18 cellular contexts compared by ENCODE assay signal in genomic region chr6:14455442-14455841, GRCh38.
A peak's percentile ranks its signal among the peaks of the same experiment; 100 is the strongest.
DNase-seq lines count a peak whose midpoint lies in the region; ATAC-seq lines count a peak whose summit lies in the region.
"Had no signal": no experiment of that assay in that cellular context is flagged by ENCODE, and none has a peak within 500 bp of the region (broad histone marks: within the 10 kb centered on the region; RNA-seq: fewer than 3 reads in every experiment).

No MANE protein-coding gene starts in this region.

- H3K9me3 Mint-ChIP-seq in activated CD4-positive, alpha-beta T cell treated with anti-CD3 and anti-CD28 coated beads, Interleukin-2, amount 10 ng/mL, durations not matched to agents 24 days and 14 days, result peaks cover 3% of the 10 kb centered on the region
- H3K9me3 Mint-ChIP-seq in activated T-helper 2 cell treated with anti-CD3 and anti-CD28 coated beads, Interferon-gamma antibody, Interleukin-2, Interleukin-4, amounts not matched to agents 10 μg/mL and 5 μg/mL and 100 μg/mL, durations not matched to agents 14 hours and 24 hours and 36 hours, result peaks cover 9% of the 10 kb centered on the region
- no peaks in the 10 kb centered on the region for H3K9me3 Mint-ChIP-seq in stimulated activated effector memory CD8-positive, alpha-beta T cell treated with anti-CD3 and anti-CD28 coated beads, Interleukin-12 subunit alpha, Interleukin-12 subunit beta, amount 100 ng/mL, for 72 hours
- H3K9me3 Mint-ChIP-seq: CD14-positive monocyte, HFFc6 had no signal

- intact Hi-C loops in activated CD4-positive, alpha-beta T cell treated with anti-CD3 and anti-CD28 coated beads, Interleukin-2, amount 10 ng/mL, durations not matched to agents 24 days and 14 days (cut with micrococcal nuclease), result loop anchor here (10.0 kb wide), 1 partner anchor 179 kb away; no protein-coding TSS in a partner anchor
- intact Hi-C loops in activated T-helper 2 cell treated with anti-CD3 and anti-CD28 coated beads, Interferon-gamma antibody, Interleukin-2, Interleukin-4, amounts not matched to agents 10 μg/mL and 5 μg/mL and 100 μg/mL, durations not matched to agents 14 hours and 24 hours and 36 hours (cut with micrococcal nuclease), result loop anchor here (10.0 kb wide), 2 partner anchors 849 to 1169 kb away; no protein-coding TSS in a partner anchor

- 0 out of 2 replicates have a peak, but pooled peaks cover 9% of the 10 kb centered on the region for H3K9me3 ChIP-seq in BLaER1
- H3K9me3 ChIP-seq: Caco-2, MG63 had no signal

- H3K27ac Mint-ChIP-seq in activated CD4-positive, alpha-beta T cell treated with anti-CD3 and anti-CD28 coated beads, Interleukin-2, amount 10 ng/mL, durations not matched to agents 24 days and 14 days, result peak overlapping the region; percentile 95
- peak overlapping the region; percentile 83 for H3K27ac Mint-ChIP-seq in activated T-helper 2 cell treated with anti-CD3 and anti-CD28 coated beads, Interferon-gamma antibody, Interleukin-2, Interleukin-4, amounts not matched to agents 10 μg/mL and 5 μg/mL and 100 μg/mL, durations not matched to agents 14 hours and 24 hours and 36 hours
- H3K27ac Mint-ChIP-seq in stimulated activated effector memory CD8-positive, alpha-beta T cell treated with anti-CD3 and anti-CD28 coated beads, Interleukin-12 subunit alpha, Interleukin-12 subunit beta, amount 100 ng/mL, for 72 hours, result peak overlapping the region; percentile 67
- H3K27ac Mint-ChIP-seq: CD14-positive monocyte, HFFc6 had no signal

- H3K4me2 ChIP-seq in BLaER1, result peak overlapping the region; percentile 94

- H3K9ac ChIP-seq in BLaER1, result 0 out of 2 replicates have a peak overlapping the region, but pooled peaks have one; percentile 74

- H3K4me1 ChIP-seq in BLaER1, result peaks cover 75% of the 10 kb centered on the region
- H3K4me1 ChIP-seq: Caco-2 had no signal

- ATAC-seq in stimulated activated effector memory CD8-positive, alpha-beta T cell treated with anti-CD3 and anti-CD28 coated beads, Interleukin-12 subunit alpha, Interleukin-12 subunit beta, amount 100 ng/mL, for 72 hours, result no peak
- no peak for ATAC-seq in HG02763 (IDR thresholded peaks at IDR 0.05; ENCODE audit: unreplicated experiment)

- H3K27me3 Mint-ChIP-seq in activated CD4-positive, alpha-beta T cell treated with anti-CD3 and anti-CD28 coated beads, Interleukin-2, amount 10 ng/mL, durations not matched to agents 24 days and 14 days, result no peaks in the 10 kb centered on the region
- no peaks in the 10 kb centered on the region for H3K27me3 Mint-ChIP-seq in activated T-helper 2 cell treated with anti-CD3 and anti-CD28 coated beads, Interferon-gamma antibody, Interleukin-2, Interleukin-4, amounts not matched to agents 10 μg/mL and 5 μg/mL and 100 μg/mL, durations not matched to agents 14 hours and 24 hours and 36 hours (ENCODE audit: low read depth)

- H3K27me3 ChIP-seq in BLaER1, result no peaks in the 10 kb centered on the region
- H3K27me3 ChIP-seq: MG63 had no signal

- no peaks in the 10 kb centered on the region for H4K20me1 ChIP-seq in BLaER1

- no peak for DNase-seq in activated CD4-positive, alpha-beta T cell treated with anti-CD3 and anti-CD28 coated beads, Interleukin-2, amount 10 ng/mL, durations not matched to agents 24 days and 14 days
- DNase-seq in activated CD4-positive, alpha-beta T cell treated with anti-CD3 and anti-CD28 coated beads, Interleukin-2, amount 50 U/mL, for 4 hours, result no peak
- no peak for DNase-seq in activated T-helper 2 cell treated with anti-CD3 and anti-CD28 coated beads, Interferon-gamma antibody, Interleukin-2, Interleukin-4, amounts not matched to agents 10 μg/mL and 5 μg/mL and 100 μg/mL, durations not matched to agents 14 hours and 24 hours and 36 hours (ENCODE audit: low spot score)
- no peak for DNase-seq in stimulated activated effector memory CD8-positive, alpha-beta T cell treated with anti-CD3 and anti-CD28 coated beads, Interleukin-12 subunit alpha, Interleukin-12 subunit beta, amount 100 ng/mL, for 72 hours (ENCODE audit: low spot score in 2 of 2)
- DNase-seq in superior temporal gyrus (ENCODE audit: extremely low spot score), result no peak
- no peak for DNase-seq in cerebellar nuclear complex (lab: John Stamatoyannopoulos, UW)
- DNase-seq: 8988T, Caco-2, HFFc6, KBM-7, MG63, NCI-H1105 treated with DMSO at 0.1 percent for 48 hours, NCI-H187 treated with DMSO at 0.1 percent for 48 hours, NCI-H446 had no signal

- no peak overlapping the region; the same call in 1 of the 2 replicates for H3K4me3 ChIP-seq in BLaER1
- H3K4me3 ChIP-seq: MG63 had no signal

- H3K27ac ChIP-seq in BLaER1, result peak overlapping the region; percentile 95
- H3K27ac ChIP-seq: HL-60 had no signal

- H3K4me3 Mint-ChIP-seq in activated CD4-positive, alpha-beta T cell treated with anti-CD3 and anti-CD28 coated beads, Interleukin-2, amount 10 ng/mL, durations not matched to agents 24 days and 14 days, result peak overlapping the region; percentile 2
- H3K4me3 Mint-ChIP-seq in activated T-helper 2 cell treated with anti-CD3 and anti-CD28 coated beads, Interferon-gamma antibody, Interleukin-2, Interleukin-4, amounts not matched to agents 10 μg/mL and 5 μg/mL and 100 μg/mL, durations not matched to agents 14 hours and 24 hours and 36 hours (ENCODE audit: low read depth), result no peak overlapping the region
- H3K4me3 Mint-ChIP-seq in stimulated activated effector memory CD8-positive, alpha-beta T cell treated with anti-CD3 and anti-CD28 coated beads, Interleukin-12 subunit alpha, Interleukin-12 subunit beta, amount 100 ng/mL, for 72 hours, result no peak overlapping the region
- H3K4me3 Mint-ChIP-seq: CD14-positive monocyte, HFFc6 had no signal

- H3K36me3 ChIP-seq in BLaER1, result no peaks in the 10 kb centered on the region
- H3K36me3 ChIP-seq: MG63 had no signal

- peaks cover 6% of the 10 kb centered on the region for H3K36me3 Mint-ChIP-seq in activated CD4-positive, alpha-beta T cell treated with anti-CD3 and anti-CD28 coated beads, Interleukin-2, amount 10 ng/mL, durations not matched to agents 24 days and 14 days (ENCODE audit: low read depth)
- H3K36me3 Mint-ChIP-seq in activated T-helper 2 cell treated with anti-CD3 and anti-CD28 coated beads, Interferon-gamma antibody, Interleukin-2, Interleukin-4, amounts not matched to agents 10 μg/mL and 5 μg/mL and 100 μg/mL, durations not matched to agents 14 hours and 24 hours and 36 hours (ENCODE audit: low read depth), result peaks cover 17% of the 10 kb centered on the region
- peaks cover 16% of the 10 kb centered on the region for H3K36me3 Mint-ChIP-seq in stimulated activated effector memory CD8-positive, alpha-beta T cell treated with anti-CD3 and anti-CD28 coated beads, Interleukin-12 subunit alpha, Interleukin-12 subunit beta, amount 100 ng/mL, for 72 hours
- H3K36me3 Mint-ChIP-seq: CD14-positive monocyte had no signal

- peaks cover 69% of the 10 kb centered on the region for H3K4me1 Mint-ChIP-seq in activated CD4-positive, alpha-beta T cell treated with anti-CD3 and anti-CD28 coated beads, Interleukin-2, amount 10 ng/mL, durations not matched to agents 24 days and 14 days
- peaks cover 80% of the 10 kb centered on the region for H3K4me1 Mint-ChIP-seq in activated T-helper 2 cell treated with anti-CD3 and anti-CD28 coated beads, Interferon-gamma antibody, Interleukin-2, Interleukin-4, amounts not matched to agents 10 μg/mL and 5 μg/mL and 100 μg/mL, durations not matched to agents 14 hours and 24 hours and 36 hours (ENCODE audit: low read depth)
- H3K4me1 Mint-ChIP-seq in stimulated activated effector memory CD8-positive, alpha-beta T cell treated with anti-CD3 and anti-CD28 coated beads, Interleukin-12 subunit alpha, Interleukin-12 subunit beta, amount 100 ng/mL, for 72 hours, result peaks cover 38% of the 10 kb centered on the region
